ENCODE assay signal across 8 cellular contexts in genomic region chr16:62794724-62795123, GRCh38.
"Had no signal": no experiment of that assay in that cellular context is flagged by ENCODE, and none has a peak within 500 bp of the region (broad histone marks: within the 10 kb centered on the region; RNA-seq: fewer than 3 reads in every experiment).

No MANE protein-coding gene starts in this region.

- H3K27ac Mint-ChIP-seq: HFFc6 had no signal

- H3K36me3 ChIP-seq: HAP-1 had no signal

- H3K27ac ChIP-seq: KMS-11 had no signal

- H3K4me2 ChIP-seq: GM23338, KMS-11 had no signal

- FAIRE-seq: HTR-8/SVneo had no signal

- H3K4me3 Mint-ChIP-seq: GM23338, HFFc6 had no signal

- H3K4me3 ChIP-seq: GM23338, HAP-1 had no signal

- ATAC-seq: GM23338, HCT116 had no signal

- H2AFZ ChIP-seq: GM23338 had no signal

- H3K4me1 Mint-ChIP-seq: GM23338 had no signal

- H3K4me1 ChIP-seq: HAP-1 had no signal

- H3K9me3 ChIP-seq: HAP-1 had no signal

- H3K9ac ChIP-seq: KMS-11 had no signal

- DNase-seq: H7, HFFc6, KBM-7 had no signal
